8 cellular contexts compared by ENCODE assay signal in genomic region chr11:62689421-62690183, GRCh38. TPM values are rescaled to one million over a fixed set of nuclear protein-coding genes. Genes with fewer than 3 reads are reported as not detected.
DNase-seq lines count a peak whose midpoint lies in the region; ATAC-seq, FAIRE-seq and TF ChIP-seq lines count a peak whose summit lies in the region.

TSS of gene LRRN4CL (minus strand) at chr11:62689530. CDS start at chr11:62688508, 1,022 bp downstream.

- peak; percentile 64 for FAIRE-seq in keratinocyte (lab: Jason Lieb, UNC)

- no peak within 1 kb of the TSS for H3K4me3 ChIP-seq in keratinocyte (ENCODE audit: control insufficient read depth in 2 of 3, extremely low read depth in 1 of 3, insufficient read depth in 2 of 3, low read depth in 1 of 3, low read length in 3 of 3)
- peak within 1 kb of the TSS; percentile 59 to 73 for H3K4me3 ChIP-seq in stomach smooth muscle (ENCODE audit: low read length in 2 of 2)

- H3K36me3 ChIP-seq in keratinocyte (ENCODE audit: control insufficient read depth in 2 of 2, extremely low read depth in 1 of 2, insufficient read depth in 2 of 2, low read length in 2 of 2), result peaks cover 4 to 18% of the 10 kb centered on the region in 2 experiments
- H3K36me3 ChIP-seq in stomach smooth muscle (ENCODE audit: control insufficient read depth in 2 of 2, insufficient read depth in 2 of 2, low read length in 2 of 2), result peaks cover 22 to 24% of the 10 kb centered on the region in 2 donors

- no peaks in the 10 kb centered on the region for H4K20me1 ChIP-seq in keratinocyte (ENCODE audit: control insufficient read depth, extremely low read depth, insufficient read depth, low read length)

- H3K4me1 ChIP-seq in keratinocyte (ENCODE audit: control insufficient read depth, extremely low read depth, insufficient read depth, low read length) (peaks cover 12% of the 10 kb centered on the region), stomach smooth muscle (ENCODE audit: control insufficient read depth, insufficient read depth, low read length) (peaks cover 16% of the 10 kb centered on the region)

- H3K9me3 ChIP-seq in keratinocyte (ENCODE audit: control insufficient read depth, low read depth, low read length) (no peaks in the 10 kb centered on the region), stomach smooth muscle (ENCODE audit: control insufficient read depth in 2 of 2, low read length in 2 of 2) (no peaks in the 10 kb centered on the region)

- H3K27me3 Mint-ChIP-seq in brain, result no peaks in the 10 kb centered on the region

- peak; percentile 95 for DNase-seq in HCEC 1CT
- DNase-seq in keratinocyte (ENCODE audit: low read depth, low spot score), result no peak
- DNase-seq in NCI-H187 (lab: John Stamatoyannopoulos, UW), result no peak
- DNase-seq in DMS53 (lab: John Stamatoyannopoulos, UW), result no peak
- no peak for DNase-seq in NK-92 (lab: John Stamatoyannopoulos, UW; ENCODE audit: unreplicated experiment)

- ATAC-seq in GM21367 (IDR thresholded peaks at IDR 0.05; ENCODE audit: unreplicated experiment), result no peak

- H3K4me3 Mint-ChIP-seq in brain, result peak within 1 kb of the TSS; percentile 60 to 84 (median 64)

- H3K27me3 ChIP-seq in keratinocyte (ENCODE audit: control insufficient read depth, extremely low read depth, insufficient read depth, low read length) (no peaks in the 10 kb centered on the region), stomach smooth muscle (ENCODE audit: control insufficient read depth in 1 of 2, insufficient read depth in 2 of 2, low read length in 2 of 2) (peaks cover 8 to 11% of the 10 kb centered on the region in 2 donors)

- dilution Hi-C loops in keratinocyte (cut with MboI; ENCODE audit: extremely low pct_ligation_motif_present, low sequenced_read_pairs), result no loop called here

- peaks cover 23% of the 10 kb centered on the region for H3K4me1 Mint-ChIP-seq in brain

- H3K9ac ChIP-seq in keratinocyte (ENCODE audit: control insufficient read depth, extremely low read depth, insufficient read depth, low read length) (peak within 1 kb of the TSS; percentile 42), stomach smooth muscle (ENCODE audit: low read length in 2 of 2) (peak within 1 kb of the TSS; percentile 42 to 57)

- H3K27ac ChIP-seq in keratinocyte (ENCODE audit: control insufficient read depth, insufficient read depth, low read length) (peak within 1 kb of the TSS; percentile 44), stomach smooth muscle (ENCODE audit: low read length) (peak within 1 kb of the TSS; percentile 62)

- no peaks in the 10 kb centered on the region for H3K79me2 ChIP-seq in keratinocyte (ENCODE audit: control insufficient read depth, insufficient read depth, low read length)

- no peaks in the 10 kb centered on the region for H3K9me1 ChIP-seq in keratinocyte (ENCODE audit: control insufficient read depth, extremely low read depth, insufficient read depth, low read length)

- no peaks in the 10 kb centered on the region for H3K9me3 Mint-ChIP-seq in brain

- peaks cover 22% of the 10 kb centered on the region for H3K36me3 Mint-ChIP-seq in brain

- H2AFZ ChIP-seq in keratinocyte (ENCODE audit: control insufficient read depth, low read length), result no peak within 1 kb of the TSS

- peak within 1 kb of the TSS; percentile 75 for H3K4me2 ChIP-seq in keratinocyte (ENCODE audit: control insufficient read depth, extremely low read depth, insufficient read depth, low read depth, low read length)

- peak within 1 kb of the TSS; percentile 41 to 98 (median 84) for H3K27ac Mint-ChIP-seq in brain

- TF ChIP-seq CTCF in brain (conservative IDR thresholded peaks at IDR 0.05), result no peak
- TF ChIP-seq CTCF in keratinocyte (optimal IDR thresholded peaks at IDR 0.05 in 1 of 3, IDR thresholded peaks at IDR 0.05 in 1 of 3, conservative IDR thresholded peaks at IDR 0.05 in 1 of 3; ENCODE audit: extremely low read depth in 1 of 3, insufficient read depth in 2 of 3, low read length in 3 of 3), result no peak

RNA-seq across cellular contexts. Expression of gene LRRN4CL, which starts in this region (rescaled TPM):
- polyA plus RNA-seq in brain (ENCODE audit: insufficient read depth, low read depth, low replicate concordance) (0.36 TPM), keratinocyte (0.08 TPM in 3 replicates)
- not detected for polyA plus RNA-seq in keratinocyte (2011; ENCODE audit: low read depth)
- 0.04 TPM in 2 replicates for polyA plus RNA-seq in keratinocyte (2011; cell fraction: cytosol; rRNA removed)
- 0.23 and 0.28 TPM in 2 replicates for polyA plus RNA-seq in keratinocyte (2011; cell fraction: nucleus; rRNA removed)
- polyA plus RNA-seq in keratinocyte (2012; ENCODE audit: low replicate concordance), result 0.39 TPM in 1 of 2 replicates, not detected in the other
- 0.13 to 0.36 TPM (median 0.13 TPM) in 3 replicates for polyA minus RNA-seq in keratinocyte
- not detected for polyA minus RNA-seq in keratinocyte (2011; cell fraction: cytosol; rRNA and poly(A)+ RNA removed)
- 0.39 and 0.42 TPM in 2 replicates for polyA minus RNA-seq in keratinocyte (2011; cell fraction: nucleus; rRNA and poly(A)+ RNA removed)

Comparison
In these comparisons a context has a peak if more than half of its experiments do, and no peak if none do; other contexts are left out.
1. H3K4me3 ChIP-seq: peak in stomach smooth muscle (2 of 2); none in keratinocyte (0 of 3).